34 cellular contexts compared by ENCODE assay signal in the genomic region with DNA sequence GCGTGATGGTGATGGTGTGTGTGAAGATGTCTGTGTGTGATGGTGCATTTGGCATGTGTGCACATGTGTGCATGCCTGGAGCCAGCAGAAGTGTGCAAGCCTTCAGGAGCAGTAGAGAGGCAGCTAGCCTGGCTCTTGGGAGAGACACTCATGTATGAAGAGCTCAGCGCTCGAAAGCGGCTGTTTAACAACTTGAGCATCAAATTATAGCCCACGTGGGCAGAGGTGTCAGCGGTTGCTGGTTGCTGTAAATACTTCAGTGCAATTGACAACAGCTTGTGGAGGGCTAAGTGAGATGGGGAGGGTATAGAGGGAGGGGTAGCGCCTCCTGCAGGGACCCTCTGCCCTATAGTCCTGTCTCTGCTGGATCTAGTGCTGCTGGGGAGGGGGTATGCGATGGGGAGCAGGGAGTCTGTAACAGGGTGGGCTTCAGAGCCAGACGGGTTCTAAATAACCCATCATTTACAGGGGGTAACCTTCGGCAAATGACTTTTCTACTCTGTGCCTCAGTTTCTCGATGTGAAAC. TPM values are rescaled to one million over a fixed set of nuclear protein-coding genes. Genes with fewer than 3 reads are reported as not detected.
DNase-seq lines count a peak whose midpoint lies in the region; ATAC-seq and TF ChIP-seq lines count a peak whose summit lies in the region.
"Had no signal": no experiment of that assay in that cellular context is flagged by ENCODE, and none has a peak within 500 bp of the region (broad histone marks: within the 10 kb centered on the region; RNA-seq: fewer than 3 reads in every experiment).

No MANE protein-coding gene starts in this region.

- CTCF ChIA-PET in WTC11 (lab: Charles Lee): interaction anchor here (0.6 to 2.9 kb wide), 12 partner anchors 10 to 267 kb away, joined by 3 to 17 read pairs (median 4); a partner anchor contains a TSS

- H3K27me3 Mint-ChIP-seq in WTC11 (ENCODE audit: low read depth): peaks cover 47% of the 10 kb centered on the region
- peaks cover 8% of the 10 kb centered on the region for H3K27me3 Mint-ChIP-seq in glutamatergic neuron (ENCODE audit: unreplicated experiment)

- H3K4me1 Mint-ChIP-seq in WTC11 (peaks cover 31% of the 10 kb centered on the region), glutamatergic neuron (ENCODE audit: low read depth, unreplicated experiment) (no peaks in the 10 kb centered on the region)
- H3K4me1 Mint-ChIP-seq: activated B cell treated with CpG ODN at 0.5 μM for 24 hours; activated naive CD8-positive, alpha-beta T cell treated with anti-CD3 and anti-CD28 coated beads, Interleukin-2, amount 10 ng/mL, durations not matched to agents 7 days and 5 days; neural crest cell; stimulated activated effector memory CD8-positive, alpha-beta T cell treated with anti-CD3 and anti-CD28 coated beads, Interleukin-12 subunit alpha, Interleukin-12 subunit beta, amount 100 ng/mL, for 72 hours; T-cell had no signal

- peak; percentile 17 for DNase-seq in DMS153 treated with DMSO at 0.1 percent for 48 hours (lab: John Stamatoyannopoulos, UW; ENCODE audit: unreplicated experiment)
- DNase-seq in NCI-H1105 treated with DMSO at 0.1 percent for 48 hours (lab: John Stamatoyannopoulos, UW): peak; percentile 39
- peak; percentile 81 for DNase-seq in NCI-H2227 (lab: John Stamatoyannopoulos, UW; ENCODE audit: unreplicated experiment)
- no peak for DNase-seq in WTC11 (ENCODE audit: low spot score)
- DNase-seq in glutamatergic neuron: no peak
- DNase-seq in KG1 (lab: John Stamatoyannopoulos, UW): no peak
- no peak for DNase-seq in T1000 (lab: John Stamatoyannopoulos, UW)
- DNase-seq: ACHN; activated B cell treated with CpG ODN at 0.5 μM for 24 hours; activated CD4-positive, alpha-beta T cell treated with anti-CD3 and anti-CD28 coated beads, Interleukin-2, amount 50 U/mL, for 1 hour; activated gamma-delta T cell; activated naive CD8-positive, alpha-beta T cell treated with anti-CD3 and anti-CD28 coated beads, Interleukin-2, amount 10 ng/mL, durations not matched to agents 7 days and 5 days; activated T-cell treated with anti-CD3 and anti-CD28 coated beads, Interleukin-2, amount 50 U/mL, for 24 hours; aorta; BE2C; CD8-positive, alpha-beta T cell; effector CD4-positive, alpha-beta T cell; H9; hippocampal formation; Kasumi-1; NCI-H2081; pancreas; RPMI8226; T-cell; transverse colon had no signal

- ATAC-seq in WTC11 (peak; percentile 71), HG02973 (IDR thresholded peaks at IDR 0.05; ENCODE audit: unreplicated experiment) (no peak)
- ATAC-seq: CD8-positive, alpha-beta T cell; left lobe of liver; pancreas; stimulated activated effector memory CD8-positive, alpha-beta T cell treated with anti-CD3 and anti-CD28 coated beads, Interleukin-12 subunit alpha, Interleukin-12 subunit beta, amount 100 ng/mL, for 72 hours; T-cell had no signal

- no peak for TF ChIP-seq CTCF in WTC11 (IDR thresholded peaks at IDR 0.05)
- no peak for TF ChIP-seq CTCF in glutamatergic neuron (IDR thresholded peaks at IDR 0.05; ENCODE audit: partially characterized antibody, unreplicated experiment)

- H3K27ac Mint-ChIP-seq in WTC11 (no peak overlapping the region), glutamatergic neuron (ENCODE audit: unreplicated experiment) (no peak overlapping the region)
- H3K27ac Mint-ChIP-seq: activated B cell treated with CpG ODN at 0.5 μM for 24 hours; activated naive CD8-positive, alpha-beta T cell treated with anti-CD3 and anti-CD28 coated beads, Interleukin-2, amount 10 ng/mL, durations not matched to agents 7 days and 5 days; activated T-cell treated with anti-CD3 and anti-CD28 coated beads, Interleukin-2, amount 50 U/mL, for 24 hours; CD8-positive, alpha-beta T cell; memory B cell; stimulated activated effector memory CD8-positive, alpha-beta T cell treated with anti-CD3 and anti-CD28 coated beads, Interleukin-12 subunit alpha, Interleukin-12 subunit beta, amount 100 ng/mL, for 72 hours; T-cell had no signal

- POLR2A ChIA-PET in WTC11 (lab: Charles Lee): no interaction called here

- H3K9me3 Mint-ChIP-seq in WTC11 (no peaks in the 10 kb centered on the region), glutamatergic neuron (ENCODE audit: unreplicated experiment) (no peaks in the 10 kb centered on the region)
- H3K9me3 Mint-ChIP-seq: activated B cell treated with CpG ODN at 0.5 μM for 24 hours; activated naive CD8-positive, alpha-beta T cell treated with anti-CD3 and anti-CD28 coated beads, Interleukin-2, amount 10 ng/mL, durations not matched to agents 7 days and 5 days; activated T-cell treated with anti-CD3 and anti-CD28 coated beads, Interleukin-2, amount 50 U/mL, for 24 hours; CD8-positive, alpha-beta T cell; H9; neural crest cell; stimulated activated effector memory CD8-positive, alpha-beta T cell treated with anti-CD3 and anti-CD28 coated beads, Interleukin-12 subunit alpha, Interleukin-12 subunit beta, amount 100 ng/mL, for 72 hours had no signal

- H3K36me3 Mint-ChIP-seq in WTC11 (no peaks in the 10 kb centered on the region), glutamatergic neuron (ENCODE audit: unreplicated experiment) (no peaks in the 10 kb centered on the region)
- H3K36me3 Mint-ChIP-seq: activated naive CD8-positive, alpha-beta T cell treated with anti-CD3 and anti-CD28 coated beads, Interleukin-2, amount 10 ng/mL, durations not matched to agents 7 days and 5 days; CD8-positive, alpha-beta T cell; memory B cell; stimulated activated effector memory CD8-positive, alpha-beta T cell treated with anti-CD3 and anti-CD28 coated beads, Interleukin-12 subunit alpha, Interleukin-12 subunit beta, amount 100 ng/mL, for 72 hours; T-cell had no signal

- no peak overlapping the region for H3K4me3 Mint-ChIP-seq in WTC11
- H3K4me3 Mint-ChIP-seq in glutamatergic neuron (ENCODE audit: unreplicated experiment): no peak overlapping the region
- H3K4me3 Mint-ChIP-seq: activated B cell treated with CpG ODN at 0.5 μM for 24 hours; activated naive CD8-positive, alpha-beta T cell treated with anti-CD3 and anti-CD28 coated beads, Interleukin-2, amount 10 ng/mL, durations not matched to agents 7 days and 5 days; activated T-cell treated with anti-CD3 and anti-CD28 coated beads, Interleukin-2, amount 50 U/mL, for 24 hours; CD8-positive, alpha-beta T cell; memory B cell; neural crest cell; stimulated activated effector memory CD8-positive, alpha-beta T cell treated with anti-CD3 and anti-CD28 coated beads, Interleukin-12 subunit alpha, Interleukin-12 subunit beta, amount 100 ng/mL, for 72 hours; T-cell had no signal

TF ChIP-seq in WTC11, 78 proteins besides CTCF, POLR2A, EP300 and RAD21 (continues in another document):
- TF ChIP-seq HMGA2 (CRISPR knock-in tag; IDR thresholded peaks at IDR 0.05): no peak
- TF ChIP-seq SMAD4 (CRISPR knock-in tag; IDR thresholded peaks at IDR 0.05): no peak
- TF ChIP-seq SOX15 (CRISPR knock-in tag; IDR thresholded peaks at IDR 0.05): no peak
- no peak for TF ChIP-seq TEAD4 (CRISPR knock-in tag; IDR thresholded peaks at IDR 0.05)
- TF ChIP-seq, protein P1, sequence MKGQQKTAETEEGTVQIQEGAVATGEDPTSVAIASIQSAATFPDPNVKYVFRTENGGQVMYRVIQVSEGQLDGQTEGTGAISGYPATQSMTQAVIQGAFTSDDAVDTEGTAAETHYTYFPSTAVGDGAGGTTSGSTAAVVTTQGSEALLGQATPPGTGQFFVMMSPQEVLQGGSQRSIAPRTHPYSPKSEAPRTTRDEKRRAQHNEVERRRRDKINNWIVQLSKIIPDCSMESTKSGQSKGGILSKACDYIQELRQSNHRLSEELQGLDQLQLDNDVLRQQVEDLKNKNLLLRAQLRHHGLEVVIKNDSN (CRISPR knock-in tag; IDR thresholded peaks at IDR 0.05): no peak
- TF ChIP-seq, protein P2, sequence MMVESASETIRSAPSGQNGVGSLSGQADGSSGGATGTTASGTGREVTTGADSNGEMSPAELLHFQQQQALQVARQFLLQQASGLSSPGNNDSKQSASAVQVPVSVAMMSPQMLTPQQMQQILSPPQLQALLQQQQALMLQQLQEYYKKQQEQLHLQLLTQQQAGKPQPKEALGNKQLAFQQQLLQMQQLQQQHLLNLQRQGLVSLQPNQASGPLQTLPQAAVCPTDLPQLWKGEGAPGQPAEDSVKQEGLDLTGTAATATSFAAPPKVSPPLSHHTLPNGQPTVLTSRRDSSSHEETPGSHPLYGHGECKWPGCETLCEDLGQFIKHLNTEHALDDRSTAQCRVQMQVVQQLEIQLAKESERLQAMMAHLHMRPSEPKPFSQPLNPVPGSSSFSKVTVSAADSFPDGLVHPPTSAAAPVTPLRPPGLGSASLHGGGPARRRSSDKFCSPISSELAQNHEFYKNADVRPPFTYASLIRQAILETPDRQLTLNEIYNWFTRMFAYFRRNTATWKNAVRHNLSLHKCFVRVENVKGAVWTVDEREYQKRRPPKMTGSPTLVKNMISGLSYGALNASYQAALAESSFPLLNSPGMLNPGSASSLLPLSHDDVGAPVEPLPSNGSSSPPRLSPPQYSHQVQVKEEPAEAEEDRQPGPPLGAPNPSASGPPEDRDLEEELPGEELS (CRISPR knock-in tag; IDR thresholded peaks at IDR 0.05): no peak
- TF ChIP-seq ATF1 (CRISPR knock-in tag; IDR thresholded peaks at IDR 0.05): no peak
- TF ChIP-seq, protein P3, sequence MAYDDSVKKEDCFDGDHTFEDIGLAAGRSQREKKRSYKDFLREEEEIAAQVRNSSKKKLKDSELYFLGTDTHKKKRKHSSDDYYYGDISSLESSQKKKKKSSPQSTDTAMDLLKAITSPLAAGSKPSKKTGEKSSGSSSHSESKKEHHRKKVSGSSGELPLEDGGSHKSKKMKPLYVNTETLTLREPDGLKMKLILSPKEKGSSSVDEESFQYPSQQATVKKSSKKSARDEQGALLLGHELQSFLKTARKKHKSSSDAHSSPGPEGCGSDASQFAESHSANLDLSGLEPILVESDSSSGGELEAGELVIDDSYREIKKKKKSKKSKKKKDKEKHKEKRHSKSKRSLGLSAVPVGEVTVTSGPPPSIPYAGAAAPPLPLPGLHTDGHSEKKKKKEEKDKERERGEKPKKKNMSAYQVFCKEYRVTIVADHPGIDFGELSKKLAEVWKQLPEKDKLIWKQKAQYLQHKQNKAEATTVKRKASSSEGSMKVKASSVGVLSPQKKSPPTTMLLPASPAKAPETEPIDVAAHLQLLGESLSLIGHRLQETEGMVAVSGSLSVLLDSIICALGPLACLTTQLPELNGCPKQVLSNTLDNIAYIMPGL (CRISPR knock-in tag; IDR thresholded peaks at IDR 0.05): no peak
- TF ChIP-seq GABPB1 (CRISPR knock-in tag; IDR thresholded peaks at IDR 0.05): no peak

RNA-seq across cellular contexts. Expression of a gene that starts 21.5 kb away (rescaled TPM):
- total RNA-seq in WTC11 (2021) (0.05 to 0.07 TPM (median 0.05 TPM) in 3 replicates), glutamatergic neuron (ENCODE audit: unreplicated experiment) (not detected)
- total RNA-seq: cardiac muscle cell, H9 had no signal

RNA-seq across cellular contexts. Expression of a gene that starts 43.2 kb away (rescaled TPM):
- total RNA-seq in WTC11 (2021) (0.09 TPM in 1 of 3 replicates, not detected in the others), glutamatergic neuron (ENCODE audit: unreplicated experiment) (not detected)
- total RNA-seq: activated B cell treated with CpG ODN at 0.5 μM for 24 hours; activated naive CD8-positive, alpha-beta T cell treated with anti-CD3 and anti-CD28 coated beads, Interleukin-2, amount 10 ng/mL, durations not matched to agents 7 days and 5 days; aorta; cardiac muscle cell; CD8-positive, alpha-beta T cell; left lobe of liver; OCI-LY7; pancreas; renal cortical epithelial cell; SK-MEL-5; transverse colon had no signal

Comparison
In these comparisons a context has a peak if more than half of its experiments do, and no peak if none do; other contexts are left out.
1. DNase-seq: peak in DMS153 treated with DMSO at 0.1 percent for 48 hours (single experiment), NCI-H1105 treated with DMSO at 0.1 percent for 48 hours (single experiment) and NCI-H2227 (single experiment); none in WTC11 (single experiment), glutamatergic neuron (single experiment), KG1 (single experiment) and T1000 (single experiment).